In the genomic region with DNA sequence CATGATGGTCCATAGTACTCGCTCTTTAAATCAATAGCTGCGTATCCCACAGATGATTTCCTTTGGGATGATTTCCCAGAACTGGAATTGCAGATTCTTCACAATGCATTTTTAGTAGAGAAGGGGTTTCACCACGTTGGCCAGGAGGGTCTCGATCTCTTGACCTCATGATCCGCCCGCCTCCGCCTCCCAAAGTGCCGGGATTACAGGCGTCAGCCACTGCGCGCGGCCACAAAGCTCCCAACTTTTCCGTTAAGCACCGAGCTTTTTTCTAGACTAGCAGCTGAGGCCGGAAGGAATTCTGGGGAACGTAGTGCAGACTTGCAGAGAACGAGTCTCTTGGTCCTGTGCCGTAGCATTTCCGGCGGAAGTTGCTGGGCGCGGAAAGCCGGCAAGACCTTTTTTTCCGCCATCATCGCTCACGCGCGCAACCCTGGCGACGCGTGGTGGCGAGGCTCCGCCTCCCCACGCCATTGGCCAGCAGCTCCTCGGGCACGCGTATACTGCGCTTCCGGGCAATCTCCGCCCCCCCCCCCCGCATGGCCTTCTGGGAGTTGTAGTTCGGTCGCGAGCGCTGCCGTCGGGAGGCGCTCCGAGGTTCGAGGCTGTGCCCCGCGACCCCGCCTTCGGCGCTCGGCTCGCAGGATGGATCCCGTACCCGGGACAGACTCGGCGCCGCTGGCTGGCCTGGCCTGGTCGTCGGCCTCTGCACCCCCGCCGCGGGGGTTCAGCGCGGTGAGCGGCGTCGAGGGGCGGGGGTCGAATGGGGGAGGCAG, we compare ENCODE assay signal across 8 cellular contexts. TPM values are rescaled to one million over a fixed set of nuclear protein-coding genes. Genes with fewer than 3 reads are reported as not detected.
DNase-seq lines count a peak whose midpoint lies in the region; ATAC-seq and TF ChIP-seq lines count a peak whose summit lies in the region.

Gene MVB12A (plus strand): TSS at position 557 of the 776 bp plus-strand sequence. CDS start 89 bp downstream, at position 646.

- DNase-seq in AG04450 (ENCODE audit: low read depth, low spot score), result peak; percentile 99
- peak; percentile 99 for DNase-seq in NCI-H446 treated with DMSO at 0.1 percent for 48 hours (lab: John Stamatoyannopoulos, UW)
- peak; percentile 99 for DNase-seq in cerebellar cortex (ENCODE audit: low spot score)
- DNase-seq in iris pigment epithelial cell (ENCODE audit: low read depth), result peak; percentile 99
- DNase-seq in stimulated activated CD4-positive, alpha-beta T cell treated with anti-CD3 and anti-CD28 coated beads, Interleukin-12 subunit alpha, Interleukin-12 subunit beta, amount 100 ng/mL, for 24 hours (ENCODE audit: low read depth in 2 of 2), result peak; percentile 91 to 93

- no peak for TF ChIP-seq CTCF in AG04450 (IDR thresholded peaks at IDR 0.05; ENCODE audit: low read depth, low read length)

- ATAC-seq in GM19023 (IDR thresholded peaks at IDR 0.05; ENCODE audit: unreplicated experiment), result peak; percentile 90
- peak; percentile 86 for ATAC-seq in HG03342 (IDR thresholded peaks at IDR 0.05; ENCODE audit: unreplicated experiment)
- ATAC-seq in activated CD4-positive, CD25-positive, alpha-beta regulatory T cell treated with anti-CD3 and anti-CD28 coated beads, Interleukin-2, amount 50 U/mL, for 24 hours, result peak; percentile 95 to 97

- H3K27me3 ChIP-seq in AG04450 (ENCODE audit: control insufficient read depth, insufficient read depth, low read length), result peaks cover 2% of the 10 kb centered on the region

- POLR2A ChIA-PET in AG04450 (lab: Yijun Ruan, JAX), result interaction anchor here (0.5 to 1.2 kb wide), 11 partner anchors 9 to 1773 kb away, joined by 3 to 9 read pairs (median 4); partner anchors contain the start of genes BST2 and DDA1

- H3K4me3 ChIP-seq in AG04450 (ENCODE audit: low read depth, low read length), result peak within 1 kb of the TSS; percentile 85

- H3K27ac ChIP-seq in AG04450 (ENCODE audit: low read depth, low read length), result peak within 1 kb of the TSS; percentile 78

- CTCF ChIA-PET in AG04450 (lab: Charles Lee), result interaction anchor here (0.6 to 1.1 kb wide), 5 partner anchors 21 to 440 kb away, joined by 3 to 7 read pairs (median 3); partner anchors contain the start of gene RPL18A

- no peaks in the 10 kb centered on the region; the same call in 1 of the 2 replicates for H3K9me3 ChIP-seq in AG04450 (ENCODE audit: control insufficient read depth, insufficient read depth, low read length)

RNA-seq across cellular contexts. Expression of gene MVB12A, which starts in this region (rescaled TPM):
- 22.5 and 30.1 TPM in 2 replicates for polyA plus RNA-seq in AG04450 (2011; rRNA removed)
- 13.0 and 22.6 TPM in 2 replicates for polyA minus RNA-seq in AG04450 (2011; rRNA and poly(A)+ RNA removed)

Comparison
In these comparisons a context has a peak if more than half of its experiments do, and no peak if none do; other contexts are left out.
1. Peak in every context shown above with its lines: DNase-seq, ATAC-seq, H3K4me3 ChIP-seq and H3K27ac ChIP-seq.